In genomic region chr11:66336234-66337102, GRCh38 we compare ENCODE assay signal across 1 cellular context.
TF ChIP-seq lines count a peak whose summit lies in the region.

Gene RIN1 (minus strand): TSS chr11:66336434. CDS start chr11:66336402, 32 bp downstream.

TF ChIP-seq in K562, 482 proteins besides CTCF, POLR2A, EP300 and RAD21 (continued from another document):
- TF ChIP-seq REST (CRISPR knock-in tag; IDR thresholded peaks at IDR 0.05; ENCODE audit: low read depth) (peak; percentile 73), MAZ (CRISPR knock-in tag; conservative IDR thresholded peaks at IDR 0.05 in 1 of 2, IDR thresholded peaks at IDR 0.05 in 1 of 2) (peak; percentile 59 to 60; a peak in 2 of 4 replicates), ESRRA (IDR thresholded peaks at IDR 0.05; ENCODE audit: borderline replicate concordance, low read depth) (peak; percentile 32; the same call in 1 of the 2 replicates), RFX1 (IDR thresholded peaks at IDR 0.05) (peak; percentile 96), SMC3 (conservative IDR thresholded peaks at IDR 0.05; ENCODE audit: insufficient read depth, low read depth, low read length) (peak; percentile 43; the same call in 1 of the 2 replicates), FOSL1 (tag; conservative IDR thresholded peaks at IDR 0.05) (peak; percentile 96), SMAD3 (CRISPR knock-in tag; conservative IDR thresholded peaks at IDR 0.05) (no peak), SIN3A (IDR thresholded peaks at IDR 0.05; ENCODE audit: borderline replicate concordance in 2 of 2, control insufficient read depth in 1 of 2, low read depth in 2 of 2, low read length in 2 of 2) (peak in 1 of 2 experiments; percentile 59; a peak in 1 of 4 replicates), GATA2 (CRISPR knock-in tag; IDR thresholded peaks at IDR 0.05) (no peak)
